ENCODE assay signal across 13 cellular contexts in genomic region chr10:117350905-117351304, GRCh38. TPM values are rescaled to one million over a fixed set of nuclear protein-coding genes. Genes with fewer than 3 reads are reported as not detected.
DNase-seq lines count a peak whose midpoint lies in the region; ATAC-seq, FAIRE-seq and TF ChIP-seq lines count a peak whose summit lies in the region.
"Had no signal": no experiment of that assay in that cellular context is flagged by ENCODE, and none has a peak within 500 bp of the region (broad histone marks: within the 10 kb centered on the region; RNA-seq: fewer than 3 reads in every experiment).

No MANE protein-coding gene starts in this region.

- no peaks in the 10 kb centered on the region for H3K36me3 ChIP-seq in endothelial cell of umbilical vein (ENCODE audit: control insufficient read depth in 2 of 2, extremely low read depth in 1 of 2, insufficient read depth in 2 of 2, low read length in 2 of 2)
- H3K36me3 ChIP-seq in H7 (replicated peaks; ENCODE audit: control insufficient read depth, insufficient read depth, low read length), result no peaks in the 10 kb centered on the region
- H3K36me3 ChIP-seq in colonic mucosa, result no peaks in the 10 kb centered on the region
- H3K36me3 ChIP-seq: tibial artery had no signal

- intact Hi-C loops in endothelial cell of umbilical vein (cut with micrococcal nuclease) (no loop called here), colonic mucosa (cut with DNase I) (no loop called here)

- no peak for DNase-seq in endothelial cell of umbilical vein (ENCODE audit: low read depth, low spot score)
- DNase-seq in H7, result no peak
- DNase-seq in colonic mucosa, result no peak
- no peak for DNase-seq in stimulated activated CD4-positive, alpha-beta T cell treated with anti-CD3 and anti-CD28 coated beads, Interleukin-4, amount 100 ng/mL, for 4 hours
- DNase-seq in activated CD8-positive, alpha-beta memory T cell treated with anti-CD3 and anti-CD28 coated beads, Interleukin-2, amount 50 U/mL, for 4 hours, result no peak
- DNase-seq: activated CD4-positive, CD25-positive, alpha-beta regulatory T cell treated with anti-CD3 and anti-CD28 coated beads, Interleukin-2, amount 50 U/mL, for 72 hours; mesenchymal stem cell; SHP77 treated with DMSO at 0.1 percent for 48 hours; tibial artery had no signal

- H3K4me3 ChIP-seq in endothelial cell of umbilical vein (replicated peaks in 1 of 3; ENCODE audit: insufficient read depth in 1 of 3, low read depth in 1 of 3, low read length in 3 of 3) (no peak overlapping the region), H7 (ENCODE audit: insufficient read depth, low read depth, low read length) (no peak overlapping the region), colonic mucosa (no peak overlapping the region)
- H3K4me3 ChIP-seq: tibial artery had no signal

- peaks cover 5% of the 10 kb centered on the region for H4K20me1 ChIP-seq in endothelial cell of umbilical vein (replicated peaks; ENCODE audit: control insufficient read depth, extremely low read depth, insufficient read depth, low read length)

- POLR2A ChIA-PET in endothelial cell of umbilical vein (lab: Charles Lee), result no interaction called here

- H3K27me3 ChIP-seq in endothelial cell of umbilical vein (ENCODE audit: control insufficient read depth in 2 of 2, insufficient read depth in 2 of 2, low read length in 2 of 2), result no peaks in the 10 kb centered on the region
- no peaks in the 10 kb centered on the region for H3K27me3 ChIP-seq in H7 (ENCODE audit: control insufficient read depth, insufficient read depth, low read length)
- H3K27me3 ChIP-seq in colonic mucosa, result no peaks in the 10 kb centered on the region
- H3K27me3 ChIP-seq: tibial artery had no signal

- peak; percentile 12 for FAIRE-seq in endothelial cell of umbilical vein (lab: Jason Lieb, UNC)

- H3K9me3 ChIP-seq in endothelial cell of umbilical vein (replicated peaks; ENCODE audit: control insufficient read depth, insufficient read depth, low read length) (no peaks in the 10 kb centered on the region), colonic mucosa (no peaks in the 10 kb centered on the region)
- H3K9me3 ChIP-seq: tibial artery had no signal

- no peak overlapping the region for H3K4me2 ChIP-seq in endothelial cell of umbilical vein (ENCODE audit: insufficient read depth, low read length)

- H3K9ac ChIP-seq in endothelial cell of umbilical vein (replicated peaks; ENCODE audit: extremely low read depth, insufficient read depth, low read length) (no peak overlapping the region), colonic mucosa (ENCODE audit: low read depth in 2 of 2, low read length in 2 of 2) (no peak overlapping the region)

- no peaks in the 10 kb centered on the region for H3K4me1 ChIP-seq in endothelial cell of umbilical vein (ENCODE audit: control insufficient read depth, extremely low read depth, insufficient read depth, low read length)
- peaks cover 20% of the 10 kb centered on the region for H3K4me1 ChIP-seq in colonic mucosa
- H3K4me1 ChIP-seq: tibial artery had no signal

- ATAC-seq in GM18868 (IDR thresholded peaks at IDR 0.05; ENCODE audit: unreplicated experiment), result peak; percentile 89
- peak; percentile 84 for ATAC-seq in GM21576 (IDR thresholded peaks at IDR 0.05; ENCODE audit: unreplicated experiment)
- ATAC-seq in HG03159 (IDR thresholded peaks at IDR 0.05; ENCODE audit: unreplicated experiment), result peak; percentile 87
- ATAC-seq: activated naive CD4-positive, alpha-beta T cell treated with anti-CD3 and anti-CD28 coated beads, Interleukin-2, amount 50 U/mL, for 72 hours had no signal

- dilution Hi-C loops in endothelial cell of umbilical vein (cut with MboI; ENCODE audit: extremely low pct_ligation_motif_present, low sequenced_read_pairs), result no loop called here

- CTCF ChIA-PET in endothelial cell of umbilical vein (lab: Charles Lee), result interaction anchor here (1.2 to 1.8 kb wide), 3 partner anchors 10 to 134 kb away, joined by 3 to 7 read pairs (median 3); no protein-coding TSS in a partner anchor

- no peak for TF ChIP-seq POLR2A in endothelial cell of umbilical vein (IDR thresholded peaks at IDR 0.05; ENCODE audit: low read depth, low read length)

- no peak overlapping the region for H2AFZ ChIP-seq in endothelial cell of umbilical vein (ENCODE audit: low read depth, low read length)

- TF ChIP-seq CTCF in endothelial cell of umbilical vein (IDR thresholded peaks at IDR 0.05; ENCODE audit: extremely low read depth in 1 of 2, insufficient read depth in 1 of 2, low read depth in 1 of 2, low read length in 2 of 2) (no peak), colonic mucosa (IDR thresholded peaks at IDR 0.05) (no peak)

- H3K79me2 ChIP-seq in endothelial cell of umbilical vein (ENCODE audit: control insufficient read depth, insufficient read depth, low read length), result peaks cover 73% of the 10 kb centered on the region

- H3K9me1 ChIP-seq in endothelial cell of umbilical vein (replicated peaks; ENCODE audit: control insufficient read depth, extremely low read depth, insufficient read depth, low read length), result no peaks in the 10 kb centered on the region

- BruUV-seq in endothelial cell of umbilical vein (replicated peaks; lab: Mats Ljungman, UMichigan), result no TSS peak

- H3K27ac ChIP-seq in endothelial cell of umbilical vein (ENCODE audit: insufficient read depth, low read depth, low read length) (no peak overlapping the region), colonic mucosa (no peak overlapping the region)
- H3K27ac ChIP-seq: tibial artery had no signal

TF ChIP-seq in endothelial cell of umbilical vein, 7 proteins besides CTCF, POLR2A, EP300 and RAD21:
- no peak for TF ChIP-seq EZH2 (IDR thresholded peaks at IDR 0.05; ENCODE audit: borderline replicate concordance, low read depth, low read length, severe bottlenecking)
- no peak for TF ChIP-seq FOS (IDR thresholded peaks at IDR 0.05; ENCODE audit: borderline replicate concordance, insufficient read depth, low read length)
- TF ChIP-seq GATA2 (IDR thresholded peaks at IDR 0.05; ENCODE audit: insufficient read depth, insufficient read length, low read depth, low read length), result no peak
- TF ChIP-seq MYC (IDR thresholded peaks at IDR 0.05; ENCODE audit: low read depth, low read length), result no peak
- no peak for TF ChIP-seq JUN (IDR thresholded peaks at IDR 0.05; ENCODE audit: borderline replicate concordance, insufficient read depth, insufficient read length, low read depth)
- TF ChIP-seq POLR2AphosphoS5 (IDR thresholded peaks at IDR 0.05; ENCODE audit: insufficient read depth, low read depth, low read length), result no peak
- TF ChIP-seq, protein P1, sequence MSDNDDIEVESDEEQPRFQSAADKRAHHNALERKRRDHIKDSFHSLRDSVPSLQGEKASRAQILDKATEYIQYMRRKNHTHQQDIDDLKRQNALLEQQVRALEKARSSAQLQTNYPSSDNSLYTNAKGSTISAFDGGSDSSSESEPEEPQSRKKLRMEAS (IDR thresholded peaks at IDR 0.05; ENCODE audit: insufficient read depth, insufficient read length), result no peak
TF ChIP-seq in endothelial cell of umbilical vein: peak in this region for 0.

RNA-seq across cellular contexts. Expression of gene PDZD8, which starts 24.3 kb away (rescaled TPM):
- 21.9 and 22.6 TPM in 2 replicates for total RNA-seq in endothelial cell of umbilical vein
- 3.8 and 5.9 TPM in 2 replicates for polyA plus RNA-seq in endothelial cell of umbilical vein
- 9.2 and 9.5 TPM in 2 replicates for polyA plus RNA-seq in endothelial cell of umbilical vein (2011; cell fraction: cytosol; rRNA removed)
- 9.2 and 12.1 TPM in 2 replicates for polyA plus RNA-seq in endothelial cell of umbilical vein (2011; cell fraction: nucleus; rRNA removed)
- 18.0 and 24.7 TPM in 2 replicates for polyA plus RNA-seq in endothelial cell of umbilical vein (2012)
- polyA minus RNA-seq in endothelial cell of umbilical vein, result 25.5 and 32.3 TPM in 2 replicates
- polyA minus RNA-seq in endothelial cell of umbilical vein (2011; cell fraction: cytosol; rRNA and poly(A)+ RNA removed), result 76.1 TPM
- polyA minus RNA-seq in endothelial cell of umbilical vein (2011; cell fraction: nucleus; rRNA and poly(A)+ RNA removed), result 21.2 and 26.4 TPM in 2 replicates
- 15.2 and 21.1 TPM in 2 replicates for total RNA-seq in H7 (2014; rRNA removed; shearing (Covaris generic))
- total RNA-seq in colonic mucosa, result 10 to 100 TPM; 68.5 to 82.0 TPM
